8 cellular contexts compared by ENCODE assay signal in the genomic region with DNA sequence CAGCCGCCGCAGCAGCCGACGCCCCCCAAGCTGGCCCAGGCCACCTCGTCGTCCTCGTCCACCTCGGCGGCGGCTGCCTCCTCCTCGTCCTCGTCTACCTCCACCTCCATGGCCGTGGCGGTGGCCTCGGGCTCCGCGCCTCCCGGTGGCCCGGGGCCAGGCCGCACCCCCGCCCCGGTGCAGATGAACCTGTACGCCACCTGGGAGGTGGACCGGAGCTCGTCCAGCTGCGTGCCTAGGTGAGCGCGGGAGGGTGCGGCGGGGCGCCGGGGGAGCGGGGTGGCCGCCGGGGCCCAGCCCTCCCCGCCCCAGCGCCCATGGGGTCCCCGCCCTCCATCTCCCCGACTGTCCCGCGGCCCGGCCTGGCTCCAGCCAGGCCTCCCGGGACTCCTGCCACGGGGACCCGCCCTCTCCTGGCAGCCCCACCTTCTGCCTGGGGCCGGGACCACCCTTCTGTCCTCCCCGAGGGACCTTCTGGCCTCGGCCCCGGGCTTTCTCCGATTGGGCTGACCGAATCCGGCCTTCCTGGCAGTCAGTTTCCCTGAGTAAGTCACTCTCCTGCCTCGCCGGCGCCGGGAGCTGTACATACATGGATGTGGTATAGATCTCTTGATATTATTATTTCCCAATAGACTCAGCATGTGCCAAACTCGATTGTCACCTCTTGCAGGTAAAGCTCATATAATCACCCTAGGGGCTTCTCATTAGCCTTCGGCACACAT. TPM values are rescaled to one million over a fixed set of nuclear protein-coding genes. Genes with fewer than 3 reads are reported as not detected.
DNase-seq lines count a peak whose midpoint lies in the region; ATAC-seq, FAIRE-seq and TF ChIP-seq lines count a peak whose summit lies in the region.

No MANE protein-coding gene starts in this region.

- peak overlapping the region; percentile 89 for H3K27ac Mint-ChIP-seq in T-helper 2 cell treated with Interferon-gamma antibody and Interleukin-4, amounts not matched to agents 5 μg/mL and 100 μg/mL, for 36 hours

- H3K9ac ChIP-seq in endothelial cell of umbilical vein (replicated peaks; ENCODE audit: extremely low read depth, insufficient read depth, low read length): peak overlapping the region; percentile 59

- H3K9me3 ChIP-seq in endothelial cell of umbilical vein (replicated peaks; ENCODE audit: control insufficient read depth, insufficient read depth, low read length): no peaks in the 10 kb centered on the region
- H3K9me3 ChIP-seq in mononuclear cell (ENCODE audit: low read depth, low read length): no peaks in the 10 kb centered on the region
- H3K9me3 ChIP-seq in upper lobe of right lung: no peaks in the 10 kb centered on the region

- H3K27me3 Mint-ChIP-seq in T-helper 2 cell treated with Interferon-gamma antibody and Interleukin-4, amounts not matched to agents 5 μg/mL and 100 μg/mL, for 36 hours (ENCODE audit: low read depth): no peaks in the 10 kb centered on the region

- no TSS peak for BruUV-seq in endothelial cell of umbilical vein (replicated peaks; lab: Mats Ljungman, UMichigan)

- ATAC-seq in HG02973 (IDR thresholded peaks at IDR 0.05; ENCODE audit: unreplicated experiment) (peak; percentile 15), upper lobe of right lung (peak; percentile 36)

- intact Hi-C loops in endothelial cell of umbilical vein (cut with micrococcal nuclease) (loop anchor here (5.0 kb wide), 1 partner anchor 42 kb away; no protein-coding TSS in a partner anchor), upper lobe of right lung (cut with DNase I) (no loop called here)

- H4K20me1 ChIP-seq in endothelial cell of umbilical vein (replicated peaks; ENCODE audit: control insufficient read depth, extremely low read depth, insufficient read depth, low read length): peaks cover 2% of the 10 kb centered on the region

- no peaks in the 10 kb centered on the region for H3K9me1 ChIP-seq in endothelial cell of umbilical vein (replicated peaks; ENCODE audit: control insufficient read depth, extremely low read depth, insufficient read depth, low read length)

- peak; percentile 66 for FAIRE-seq in endothelial cell of umbilical vein (lab: Jason Lieb, UNC)

- peaks cover 64% of the 10 kb centered on the region for H3K36me3 Mint-ChIP-seq in T-helper 2 cell treated with Interferon-gamma antibody and Interleukin-4, amounts not matched to agents 5 μg/mL and 100 μg/mL, for 36 hours (ENCODE audit: low read depth)

- peak overlapping the region; percentile 34 for H2AFZ ChIP-seq in endothelial cell of umbilical vein (ENCODE audit: low read depth, low read length)

- no peak for TF ChIP-seq POLR2A in endothelial cell of umbilical vein (IDR thresholded peaks at IDR 0.05; ENCODE audit: low read depth, low read length)

- H3K4me3 ChIP-seq in endothelial cell of umbilical vein (replicated peaks in 1 of 3; ENCODE audit: insufficient read depth in 1 of 3, low read depth in 1 of 3, low read length in 3 of 3): peak overlapping the region; percentile 70 to 91 (median 86)
- H3K4me3 ChIP-seq in mononuclear cell (ENCODE audit: low read length): peak overlapping the region; percentile 57
- H3K4me3 ChIP-seq in upper lobe of right lung: peak overlapping the region; percentile 82

- DNase-seq in NCI-H82 (lab: John Stamatoyannopoulos, UW) (peak; percentile 37), NCI-H82 treated with DMSO at 0.1 percent for 48 hours (lab: John Stamatoyannopoulos, UW; ENCODE audit: unreplicated experiment) (no peak), endothelial cell of umbilical vein (ENCODE audit: low read depth, low spot score) (peak; percentile 52), upper lobe of right lung (peak; percentile 78), NCI-H510A treated with DMSO at 0.1 percent for 48 hours (lab: John Stamatoyannopoulos, UW) (no peak)
- no peak for DNase-seq in T-helper 2 cell treated with Interferon-gamma antibody and Interleukin-4, amounts not matched to agents 5 μg/mL and 100 μg/mL, for 36 hours (ENCODE audit: low spot score)

- no peaks in the 10 kb centered on the region for H3K9me3 Mint-ChIP-seq in T-helper 2 cell treated with Interferon-gamma antibody and Interleukin-4, amounts not matched to agents 5 μg/mL and 100 μg/mL, for 36 hours

- H3K4me2 ChIP-seq in endothelial cell of umbilical vein (ENCODE audit: insufficient read depth, low read length): peak overlapping the region; percentile 97

- POLR2A ChIA-PET in endothelial cell of umbilical vein (lab: Charles Lee): no interaction called here

- peaks cover 21% of the 10 kb centered on the region for H3K4me1 ChIP-seq in endothelial cell of umbilical vein (ENCODE audit: control insufficient read depth, extremely low read depth, insufficient read depth, low read length)
- peaks cover 59% of the 10 kb centered on the region for H3K4me1 ChIP-seq in mononuclear cell (ENCODE audit: insufficient read depth, low read length)
- H3K4me1 ChIP-seq in upper lobe of right lung: peaks cover 26% of the 10 kb centered on the region

- H3K79me2 ChIP-seq in endothelial cell of umbilical vein (ENCODE audit: control insufficient read depth, insufficient read depth, low read length): peaks cover 29% of the 10 kb centered on the region

- peak overlapping the region; percentile 90 for H3K4me3 Mint-ChIP-seq in T-helper 2 cell treated with Interferon-gamma antibody and Interleukin-4, amounts not matched to agents 5 μg/mL and 100 μg/mL, for 36 hours

- dilution Hi-C loops in endothelial cell of umbilical vein (cut with MboI; ENCODE audit: extremely low pct_ligation_motif_present, low sequenced_read_pairs): no loop called here

- no peak for TF ChIP-seq CTCF in endothelial cell of umbilical vein (IDR thresholded peaks at IDR 0.05; ENCODE audit: extremely low read depth in 1 of 2, insufficient read depth in 1 of 2, low read depth in 1 of 2, low read length in 2 of 2)
- no peak for TF ChIP-seq CTCF in upper lobe of right lung (IDR thresholded peaks at IDR 0.05)

- peaks cover 50% of the 10 kb centered on the region for H3K4me1 Mint-ChIP-seq in T-helper 2 cell treated with Interferon-gamma antibody and Interleukin-4, amounts not matched to agents 5 μg/mL and 100 μg/mL, for 36 hours (ENCODE audit: low read depth)

- CTCF ChIA-PET in endothelial cell of umbilical vein (lab: Charles Lee): interaction anchor here (0.5 to 5.6 kb wide), 7 partner anchors 11 to 152 kb away, joined by 3 to 85 read pairs (median 5); no protein-coding TSS in a partner anchor

- H3K27ac ChIP-seq in endothelial cell of umbilical vein (ENCODE audit: insufficient read depth, low read depth, low read length): peak overlapping the region; percentile 36
- H3K27ac ChIP-seq in upper lobe of right lung: peak overlapping the region; percentile 83

- H3K36me3 ChIP-seq in endothelial cell of umbilical vein (ENCODE audit: control insufficient read depth in 2 of 2, extremely low read depth in 1 of 2, insufficient read depth in 2 of 2, low read length in 2 of 2) (peaks cover 20 to 24% of the 10 kb centered on the region in 2 experiments), upper lobe of right lung (peaks cover 41% of the 10 kb centered on the region)

- H3K27me3 ChIP-seq in endothelial cell of umbilical vein (ENCODE audit: control insufficient read depth in 2 of 2, insufficient read depth in 2 of 2, low read length in 2 of 2) (no peaks in the 10 kb centered on the region), mononuclear cell (ENCODE audit: insufficient read depth, low read length) (no peaks in the 10 kb centered on the region), upper lobe of right lung (no peaks in the 10 kb centered on the region)

RNA-seq across cellular contexts. Expression of gene PACS1, which starts 0.7 kb away (rescaled TPM):
- total RNA-seq in endothelial cell of umbilical vein (52.8 and 64.4 TPM in 2 replicates), mononuclear cell (66.7 TPM), upper lobe of right lung (55.9 TPM)
- polyA plus RNA-seq in endothelial cell of umbilical vein: 24.8 and 26.4 TPM in 2 replicates
- polyA plus RNA-seq in endothelial cell of umbilical vein (2011; cell fraction: cytosol; rRNA removed): 25.8 and 31.1 TPM in 2 replicates
- polyA plus RNA-seq in endothelial cell of umbilical vein (2011; cell fraction: nucleus; rRNA removed): 52.0 and 54.9 TPM in 2 replicates
- 53.6 and 59.1 TPM in 2 replicates for polyA plus RNA-seq in endothelial cell of umbilical vein (2012)
- polyA minus RNA-seq in endothelial cell of umbilical vein: 60.0 and 67.9 TPM in 2 replicates
- 63.5 TPM for polyA minus RNA-seq in endothelial cell of umbilical vein (2011; cell fraction: cytosol; rRNA and poly(A)+ RNA removed)
- polyA minus RNA-seq in endothelial cell of umbilical vein (2011; cell fraction: nucleus; rRNA and poly(A)+ RNA removed): 63.3 and 93.6 TPM in 2 replicates

RNA-seq across cellular contexts. Expression of gene SF3B2, which starts 18.6 kb away (rescaled TPM):
- total RNA-seq in endothelial cell of umbilical vein (179 and 196 TPM in 2 replicates), mononuclear cell (135 TPM), upper lobe of right lung (149 TPM)
- polyA plus RNA-seq in endothelial cell of umbilical vein: 99.4 and 132 TPM in 2 replicates
- 127 and 139 TPM in 2 replicates for polyA plus RNA-seq in endothelial cell of umbilical vein (2011; cell fraction: cytosol; rRNA removed)
- 131 and 143 TPM in 2 replicates for polyA plus RNA-seq in endothelial cell of umbilical vein (2011; cell fraction: nucleus; rRNA removed)
- 160 and 170 TPM in 2 replicates for polyA plus RNA-seq in endothelial cell of umbilical vein (2012)
- polyA minus RNA-seq in endothelial cell of umbilical vein: 37.8 and 42.4 TPM in 2 replicates
- 65.5 TPM for polyA minus RNA-seq in endothelial cell of umbilical vein (2011; cell fraction: cytosol; rRNA and poly(A)+ RNA removed)
- 32.6 and 36.4 TPM in 2 replicates for polyA minus RNA-seq in endothelial cell of umbilical vein (2011; cell fraction: nucleus; rRNA and poly(A)+ RNA removed)

RNA-seq across cellular contexts. Expression of gene GAL3ST3, which starts 21.8 kb away (rescaled TPM):
- total RNA-seq in endothelial cell of umbilical vein: not detected in 2 replicates
- polyA plus RNA-seq in endothelial cell of umbilical vein: 0.15 and 0.24 TPM in 2 replicates
- 0.04 and 0.06 TPM in 2 replicates for polyA plus RNA-seq in endothelial cell of umbilical vein (2011; cell fraction: cytosol; rRNA removed)
- polyA plus RNA-seq in endothelial cell of umbilical vein (2011; cell fraction: nucleus; rRNA removed): 0.17 TPM in 1 of 2 replicates, not detected in the other
- polyA plus RNA-seq in endothelial cell of umbilical vein (2012): not detected in 2 replicates
- not detected in 2 replicates for polyA minus RNA-seq in endothelial cell of umbilical vein
- polyA minus RNA-seq in endothelial cell of umbilical vein (2011; cell fraction: cytosol; rRNA and poly(A)+ RNA removed): not detected
- polyA minus RNA-seq in endothelial cell of umbilical vein (2011; cell fraction: nucleus; rRNA and poly(A)+ RNA removed): not detected in 2 replicates
- not detected for total RNA-seq in mononuclear cell
- not detected for total RNA-seq in upper lobe of right lung

RNA-seq across cellular contexts. Expression of gene CATSPER1, which starts 44.5 kb away (rescaled TPM):
- total RNA-seq in endothelial cell of umbilical vein (1.0 and 1.3 TPM in 2 replicates), mononuclear cell (1.0 TPM), upper lobe of right lung (3.4 TPM)
- polyA plus RNA-seq in endothelial cell of umbilical vein: 0.68 and 0.89 TPM in 2 replicates
- 1.1 and 1.7 TPM in 2 replicates for polyA plus RNA-seq in endothelial cell of umbilical vein (2011; cell fraction: cytosol; rRNA removed)
- polyA plus RNA-seq in endothelial cell of umbilical vein (2011; cell fraction: nucleus; rRNA removed): 0.41 and 0.58 TPM in 2 replicates
- 0.58 and 0.78 TPM in 2 replicates for polyA plus RNA-seq in endothelial cell of umbilical vein (2012)
- polyA minus RNA-seq in endothelial cell of umbilical vein: 0.42 TPM in 1 of 2 replicates, not detected in the other
- polyA minus RNA-seq in endothelial cell of umbilical vein (2011; cell fraction: cytosol; rRNA and poly(A)+ RNA removed): 0.61 TPM
- 0.48 TPM in 1 of 2 replicates, not detected in the other for polyA minus RNA-seq in endothelial cell of umbilical vein (2011; cell fraction: nucleus; rRNA and poly(A)+ RNA removed)

RNA-seq across cellular contexts. Expression of gene CST6, which starts 59.0 kb away (rescaled TPM):
- 0.46 and 0.92 TPM in 2 replicates for total RNA-seq in endothelial cell of umbilical vein
- 2.2 and 2.5 TPM in 2 replicates for polyA plus RNA-seq in endothelial cell of umbilical vein
- 0.74 and 1.1 TPM in 2 replicates for polyA plus RNA-seq in endothelial cell of umbilical vein (2011; cell fraction: cytosol; rRNA removed)
- 0.36 TPM in 1 of 2 replicates, not detected in the other for polyA plus RNA-seq in endothelial cell of umbilical vein (2011; cell fraction: nucleus; rRNA removed)
- not detected in 2 replicates for polyA plus RNA-seq in endothelial cell of umbilical vein (2012)
- polyA minus RNA-seq in endothelial cell of umbilical vein: 0.93 TPM in 1 of 2 replicates, not detected in the other
- polyA minus RNA-seq in endothelial cell of umbilical vein (2011; cell fraction: cytosol; rRNA and poly(A)+ RNA removed): not detected
- not detected in 2 replicates for polyA minus RNA-seq in endothelial cell of umbilical vein (2011; cell fraction: nucleus; rRNA and poly(A)+ RNA removed)
- not detected for total RNA-seq in mononuclear cell
- 23.7 TPM for total RNA-seq in upper lobe of right lung

Comparison
In these comparisons a context has a peak if more than half of its experiments do, and no peak if none do; other contexts are left out.
1. DNase-seq: peak in NCI-H82 (single experiment), endothelial cell of umbilical vein (single experiment) and upper lobe of right lung (single experiment); none in NCI-H82 treated with DMSO at 0.1 percent for 48 hours (single experiment), T-helper 2 cell treated with Interferon-gamma antibody and Interleukin-4, amounts not matched to agents 5 μg/mL and 100 μg/mL, for 36 hours (single experiment) and NCI-H510A treated with DMSO at 0.1 percent for 48 hours (single experiment).
2. Peak in every context shown above with its lines, with median percentiles within 50 percentile points of each other: H3K4me3 ChIP-seq.